Comparison of ENCODE assay signal across 23 cellular contexts in the genomic region with DNA sequence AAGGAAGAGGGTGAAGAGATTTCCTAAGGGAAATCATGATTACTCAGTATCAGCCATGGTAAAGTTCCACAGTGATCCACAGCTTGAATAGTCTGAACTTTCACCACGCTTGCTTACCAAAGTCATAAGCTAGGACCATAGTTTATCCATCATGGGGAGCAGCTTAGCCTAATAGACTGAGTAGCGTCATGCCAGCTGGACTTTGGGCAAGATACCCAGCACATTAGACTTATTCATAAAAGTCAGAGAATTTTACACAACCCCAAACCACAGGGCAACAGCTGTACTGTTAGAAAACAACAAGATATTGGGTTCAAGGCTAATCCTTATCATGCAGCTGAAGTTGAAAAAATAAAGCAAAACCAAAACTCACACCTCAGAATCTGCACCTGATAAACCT.
"Had no signal": no experiment of that assay in that cellular context is flagged by ENCODE, and none has a peak within 500 bp of the region (broad histone marks: within the 10 kb centered on the region; RNA-seq: fewer than 3 reads in every experiment).

No MANE protein-coding gene starts in this region.

- DNase-seq: Kasumi-1; NCI-H1092; NCI-H1105 treated with DMSO at 0.1 percent for 48 hours; NCI-H1417 treated with DMSO at 0.1 percent for 48 hours; NCI-H146; NCI-H1694 treated with DMSO at 0.1 percent for 48 hours; NCI-H1930; NCI-H2081; NCI-H2107; NCI-H2227 treated with DMSO at 0.1 percent for 48 hours; NCI-H446; NCI-H510A; NCI-H524 treated with DMSO at 0.1 percent for 48 hours; NCI-H69; NCI-H774; NK-92 treated with Interleukin-12 subunit alpha and Interleukin-12 subunit beta, amount 100 ng/mL, for 24 hours; PC-3; SHP77 had no signal

- H3K4me3 ChIP-seq: K562 had no signal

- FAIRE-seq: K562 had no signal

- H3K4me2 ChIP-seq: KMS-11 had no signal

- H3K9ac ChIP-seq: KMS-11 had no signal

- ATAC-seq: K562, Panc1, PC-3, SK-N-SH treated with all-trans-retinoic acid at 6 μM for 48 hours had no signal

- H3K27ac ChIP-seq: KMS-11, RWPE1 had no signal
